ENCODE assay signal across 8 cellular contexts in genomic region chr17:83083368-83084201, GRCh38. TPM values are rescaled to one million over a fixed set of nuclear protein-coding genes. Genes with fewer than 3 reads are reported as not detected.
DNase-seq lines count a peak whose midpoint lies in the region; ATAC-seq and TF ChIP-seq lines count a peak whose summit lies in the region.

No MANE protein-coding gene starts in this region.

- H3K4me1 ChIP-seq in RWPE2 (ENCODE audit: insufficient read depth, poor library complexity, severe bottlenecking), result peaks cover 14% of the 10 kb centered on the region

- H3K36me3 ChIP-seq in RWPE2 (ENCODE audit: low read depth), result no peaks in the 10 kb centered on the region

- DNase-seq in Caki2 (ENCODE audit: low read depth) (peak; percentile 61), RWPE2 (ENCODE audit: low spot score) (no peak), amniotic stem cell (lab: John Stamatoyannopoulos, UW) (peak; percentile 92), iPS-NIHi7 (ENCODE audit: extremely low spot score) (peak; percentile 61), NCI-H128 (lab: John Stamatoyannopoulos, UW; ENCODE audit: unreplicated experiment) (no peak), NCI-H774 (lab: John Stamatoyannopoulos, UW) (no peak), cortex of kidney (lab: John Stamatoyannopoulos, UW) (no peak)
- peak; percentile 34 for DNase-seq in stimulated activated CD8-positive, alpha-beta memory T cell treated with anti-CD3 and anti-CD28 coated beads, Interleukin-15, amount 100 ng/mL, for 1 hour (ENCODE audit: low read depth)

- in situ Hi-C loops in Caki2 (cut with HindIII; ENCODE audit: low pct_unique_long_range_greater_than_20kb, low sequenced_read_pairs), result no loop called here

- peak; percentile 58 for ATAC-seq in RWPE2 (ENCODE audit: low read depth)

- H3K9me3 ChIP-seq in RWPE2 (ENCODE audit: severe bottlenecking), result no peaks in the 10 kb centered on the region

- no peak overlapping the region for H3K4me3 ChIP-seq in RWPE2 (ENCODE audit: severe bottlenecking)

- peak overlapping the region; percentile 55 for H3K27ac ChIP-seq in RWPE2 (ENCODE audit: poor library complexity, severe bottlenecking)

- peaks cover 3% of the 10 kb centered on the region for H3K27me3 ChIP-seq in RWPE2 (ENCODE audit: insufficient read depth, poor library complexity, severe bottlenecking)

- no peak for TF ChIP-seq CTCF in RWPE2 (IDR thresholded peaks at IDR 0.05; ENCODE audit: poor library complexity, severe bottlenecking)

RNA-seq across cellular contexts. Expression of gene METRNL, which starts 4.2 kb away (rescaled TPM):
- 23.0 and 32.4 TPM in 2 replicates for total RNA-seq in Caki2 (2014; rRNA removed; shearing (Covaris generic); ENCODE audit: low replicate concordance)

Comparison
In these comparisons a context has a peak if more than half of its experiments do, and no peak if none do; other contexts are left out.
1. DNase-seq: peak in Caki2 (single experiment), amniotic stem cell (single experiment), iPS-NIHi7 (single experiment) and stimulated activated CD8-positive, alpha-beta memory T cell treated with anti-CD3 and anti-CD28 coated beads, Interleukin-15, amount 100 ng/mL, for 1 hour (single experiment); none in RWPE2 (single experiment), NCI-H128 (single experiment), NCI-H774 (single experiment) and cortex of kidney (single experiment).